Comparison of ENCODE assay signal across 1 cellular context in genomic region chrX:154478728-154479622, GRCh38.
TF ChIP-seq lines count a peak whose summit lies in the region.

Gene LAGE3, minus strand, starts transcription at chrX:154479281. Its CDS starts 366 bp downstream, at chrX:154478915.

TF ChIP-seq in K562, 482 proteins besides CTCF, POLR2A, EP300 and RAD21 (continued from another document):
- TF ChIP-seq CHD7 (IDR thresholded peaks at IDR 0.05; ENCODE audit: low read depth, low read length) (no peak), SMAD3 (CRISPR knock-in tag; conservative IDR thresholded peaks at IDR 0.05) (peak; percentile 75; the same call in 1 of the 2 replicates), POU5F1 (IDR thresholded peaks at IDR 0.05; ENCODE audit: borderline replicate concordance, low read depth, low read length, partially characterized antibody) (peak; percentile 41), XRCC3 (IDR thresholded peaks at IDR 0.05) (no peak), CBX8 (IDR thresholded peaks at IDR 0.05; ENCODE audit: borderline replicate concordance, extremely low read depth, low read depth, low read length, poor library complexity, severe bottlenecking) (no peak), JUND (IDR thresholded peaks at IDR 0.05; ENCODE audit: borderline replicate concordance, low read depth, low read length) (peak; percentile 19; the same call in 1 of the 2 replicates), JUND (tag; IDR thresholded peaks at IDR 0.05; ENCODE audit: borderline replicate concordance, low read depth, low read length) (no peak), HDAC2 (IDR thresholded peaks at IDR 0.05) (peak; percentile 60; the same call in 1 of the 2 replicates), ZNF766 (CRISPR knock-in tag; conservative IDR thresholded peaks at IDR 0.05) (peak; percentile 52; the same call in 1 of the 2 replicates), ZBTB8A (IDR thresholded peaks at IDR 0.05; ENCODE audit: partially characterized antibody) (no peak), CREM (IDR thresholded peaks at IDR 0.05; ENCODE audit: low read depth) (peak; percentile 82), BHLHE40 (IDR thresholded peaks at IDR 0.05; ENCODE audit: low read length) (peak; percentile 54; the same call in 1 of the 2 replicates), CBX1 (IDR thresholded peaks at IDR 0.05; ENCODE audit: low read depth) (0 out of 2 replicates have a peak, but pooled peaks have one; percentile 52), E2F4 (CRISPR knock-in tag; IDR thresholded peaks at IDR 0.05; ENCODE audit: low read depth) (peak; percentile 87), ILF3 (IDR thresholded peaks at IDR 0.05; ENCODE audit: borderline replicate concordance) (no peak), PHF8 (IDR thresholded peaks at IDR 0.05; ENCODE audit: borderline replicate concordance, low read length) (peak; percentile 67; the same call in 1 of the 2 replicates), E2F5 (CRISPR knock-in tag; IDR thresholded peaks at IDR 0.05) (peak; percentile 69; the same call in 1 of the 2 replicates), IRF9 (tag; IDR thresholded peaks at IDR 0.05) (no peak), IRF2 (CRISPR knock-in tag; IDR thresholded peaks at IDR 0.05) (no peak), FOXP1 (CRISPR knock-in tag; IDR thresholded peaks at IDR 0.05) (peak; percentile 89), E2F1 (CRISPR knock-in tag; IDR thresholded peaks at IDR 0.05) (peak; percentile 99), MLLT1 (IDR thresholded peaks at IDR 0.05) (no peak), ZNF232 (CRISPR knock-in tag; IDR thresholded peaks at IDR 0.05) (no peak), DDX20 (tag; IDR thresholded peaks at IDR 0.05; ENCODE audit: low read depth) (no peak), HDGF (IDR thresholded peaks at IDR 0.05) (no peak)
